ENCODE assay signal across 8 cellular contexts in the genomic region with DNA sequence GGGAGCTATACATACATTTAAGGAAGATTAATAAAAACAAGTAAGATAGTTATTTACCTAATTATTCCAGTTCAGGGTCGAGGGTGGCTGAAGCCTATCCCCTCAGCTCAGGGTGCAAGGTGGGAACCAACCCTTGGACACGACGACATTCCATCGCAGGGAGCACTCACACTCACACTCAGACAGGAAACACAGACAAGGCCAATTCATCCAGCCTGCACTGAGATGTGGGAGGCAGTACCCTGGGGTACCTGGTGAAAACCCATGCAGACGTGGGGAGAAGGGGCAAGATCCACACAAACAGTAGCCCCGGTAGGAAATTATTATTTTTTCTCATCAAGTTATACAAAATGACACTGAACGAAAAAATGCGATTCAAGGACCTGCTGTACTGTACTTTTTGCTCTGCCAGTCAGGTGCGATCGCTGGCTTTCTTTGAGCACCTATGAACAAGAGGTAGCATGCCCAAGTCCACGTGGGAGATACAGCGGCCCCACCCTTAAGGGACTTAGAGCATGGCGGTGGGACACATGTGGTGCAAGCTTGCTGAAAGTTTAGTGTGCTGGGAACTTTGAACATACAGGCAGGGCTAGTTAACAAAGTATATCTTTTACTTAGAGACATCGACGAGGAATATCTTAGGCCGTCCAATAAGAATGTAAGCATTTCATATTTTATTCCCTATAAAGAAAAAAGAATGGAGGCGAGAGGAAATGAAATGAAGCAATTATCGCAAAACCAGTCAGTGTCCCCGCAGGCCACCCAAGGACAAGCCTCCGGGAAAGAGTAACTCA. TPM values are rescaled to one million over a fixed set of nuclear protein-coding genes. Genes with fewer than 3 reads are reported as not detected.
DNase-seq lines count a peak whose midpoint lies in the region; ATAC-seq, FAIRE-seq and TF ChIP-seq lines count a peak whose summit lies in the region.

No MANE protein-coding gene starts in this region.

- no peaks in the 10 kb centered on the region for H3K27me3 Mint-ChIP-seq in activated CD8-positive, alpha-beta T cell treated with anti-CD3 and anti-CD28 coated beads for 36 hours

- ATAC-seq in GM18868 (IDR thresholded peaks at IDR 0.05; ENCODE audit: unreplicated experiment), result peak; percentile 30
- ATAC-seq in activated CD8-positive, alpha-beta T cell treated with anti-CD3 and anti-CD28 coated beads for 36 hours, result peak; percentile 14

- H3K9me2 ChIP-seq in neural cell (ENCODE audit: insufficient read depth, low read length), result no peaks in the 10 kb centered on the region

- TF ChIP-seq EP300 in neural cell (conservative IDR thresholded peaks at IDR 0.05; ENCODE audit: poor library complexity, severe bottlenecking), result no peak

- H4K20me1 ChIP-seq in neural cell (ENCODE audit: insufficient read depth), result no peaks in the 10 kb centered on the region

- no peak for FAIRE-seq in urothelium cell line (lab: Jason Lieb, UNC)

- DNase-seq in AG04449 (ENCODE audit: low read depth, low spot score), result no peak
- peak; percentile 76 for DNase-seq in NCI-H2227 treated with DMSO at 0.1 percent for 48 hours (lab: John Stamatoyannopoulos, UW)
- DNase-seq in activated CD8-positive, alpha-beta T cell treated with anti-CD3 and anti-CD28 coated beads for 36 hours, result peak; percentile 77
- peak; percentile 66 to 78 for DNase-seq in erythroblast (lab: John Stamatoyannopoulos, UW)
- DNase-seq in urothelium cell line (ENCODE audit: low spot score), result peak; percentile 26
- DNase-seq in T1000 (lab: John Stamatoyannopoulos, UW), result no peak

- H3F3A ChIP-seq in neural cell (ENCODE audit: insufficient read depth, low read length, poor library complexity, severe bottlenecking), result no peaks in the 10 kb centered on the region

- H3K9me3 ChIP-seq in neural cell (ENCODE audit: low read length), result no peaks in the 10 kb centered on the region

- H3K36me3 Mint-ChIP-seq in activated CD8-positive, alpha-beta T cell treated with anti-CD3 and anti-CD28 coated beads for 36 hours (ENCODE audit: low read depth), result peaks cover 73% of the 10 kb centered on the region

- no peaks in the 10 kb centered on the region for H3K36me3 ChIP-seq in neural cell (ENCODE audit: insufficient read depth, low read length)

- H3K4me3 ChIP-seq in AG04449 (ENCODE audit: low read depth, low read length), result peak overlapping the region; percentile 84
- H3K4me3 ChIP-seq in neural cell (ENCODE audit: low read length), result peak overlapping the region; percentile 95

- peak overlapping the region; percentile 48 for H2AFZ ChIP-seq in neural cell (ENCODE audit: low read depth, low read length)

- CTCF ChIA-PET in AG04449 (lab: Yijun Ruan, JAX), result interaction anchor here (0.6 to 1.9 kb wide), 10 partner anchors 13 to 460 kb away, joined by 3 to 8 read pairs (median 3); no protein-coding TSS in a partner anchor
- CTCF ChIA-PET in activated CD8-positive, alpha-beta T cell treated with anti-CD3 and anti-CD28 coated beads for 36 hours (lab: Charles Lee), result interaction anchor here (1.0 to 2.5 kb wide), 5 partner anchors 17 to 504 kb away, joined by 3 to 13 read pairs (median 3); a partner anchor contains a TSS

- peaks cover 46% of the 10 kb centered on the region for H3K4me1 Mint-ChIP-seq in activated CD8-positive, alpha-beta T cell treated with anti-CD3 and anti-CD28 coated beads for 36 hours (ENCODE audit: low read depth)

- peak overlapping the region; percentile 66 for H3K4me2 ChIP-seq in neural cell (ENCODE audit: low read length)

- peaks cover 18% of the 10 kb centered on the region for H3K79me2 ChIP-seq in neural cell (replicated peaks; ENCODE audit: insufficient read depth, low read length)

- H3K4me3 Mint-ChIP-seq in activated CD8-positive, alpha-beta T cell treated with anti-CD3 and anti-CD28 coated beads for 36 hours, result peak overlapping the region; percentile 91

- intact Hi-C loops in activated CD8-positive, alpha-beta T cell treated with anti-CD3 and anti-CD28 coated beads for 36 hours (cut with micrococcal nuclease), result loop anchor here (5.0 kb wide), 1 partner anchor 276 kb away; no protein-coding TSS in a partner anchor

- POLR2A ChIA-PET in AG04449 (lab: Yijun Ruan, JAX), result interaction anchor here (1.1 to 1.5 kb wide), 2 partner anchors 17 to 89 kb away, joined by 3 read pairs; a partner anchor contains a TSS
- POLR2A ChIA-PET in activated CD8-positive, alpha-beta T cell treated with anti-CD3 and anti-CD28 coated beads for 36 hours (lab: Charles Lee), result interaction anchor here (0.6 to 2.6 kb wide), 11 partner anchors 8 to 504 kb away, joined by 3 to 11 read pairs (median 4); a partner anchor contains a TSS

- no peak for TF ChIP-seq RAD21 in neural cell (conservative IDR thresholded peaks at IDR 0.05)

- no peaks in the 10 kb centered on the region for H3K27me3 ChIP-seq in neural cell (ENCODE audit: insufficient read depth, low read depth, low read length)

- TF ChIP-seq CTCF in AG04449 (IDR thresholded peaks at IDR 0.05; ENCODE audit: insufficient read depth, low read length, missing control alignments), result no peak
- no peak for TF ChIP-seq CTCF in activated CD8-positive, alpha-beta T cell treated with anti-CD3 and anti-CD28 coated beads for 36 hours (IDR thresholded peaks at IDR 0.05)
- TF ChIP-seq CTCF in neural cell (IDR thresholded peaks at IDR 0.05; ENCODE audit: poor library complexity, severe bottlenecking), result no peak

- TF ChIP-seq POLR2A in erythroblast (IDR thresholded peaks at IDR 0.05; ENCODE audit: low read length), result no peak

- peaks cover 6% of the 10 kb centered on the region for H3K9me3 Mint-ChIP-seq in activated CD8-positive, alpha-beta T cell treated with anti-CD3 and anti-CD28 coated beads for 36 hours

- H3K27ac ChIP-seq in neural cell (ENCODE audit: low read length), result peak overlapping the region; percentile 84

- peak overlapping the region; percentile 95 for H3K27ac Mint-ChIP-seq in activated CD8-positive, alpha-beta T cell treated with anti-CD3 and anti-CD28 coated beads for 36 hours

- H3K9ac ChIP-seq in neural cell (ENCODE audit: low read length), result peak overlapping the region; percentile 84

TF ChIP-seq in neural cell, 6 proteins besides CTCF, POLR2A, EP300 and RAD21:
- TF ChIP-seq MXI1 (conservative IDR thresholded peaks at IDR 0.05; ENCODE audit: poor library complexity, severe bottlenecking), result peak; percentile 58
- TF ChIP-seq, protein P1, sequence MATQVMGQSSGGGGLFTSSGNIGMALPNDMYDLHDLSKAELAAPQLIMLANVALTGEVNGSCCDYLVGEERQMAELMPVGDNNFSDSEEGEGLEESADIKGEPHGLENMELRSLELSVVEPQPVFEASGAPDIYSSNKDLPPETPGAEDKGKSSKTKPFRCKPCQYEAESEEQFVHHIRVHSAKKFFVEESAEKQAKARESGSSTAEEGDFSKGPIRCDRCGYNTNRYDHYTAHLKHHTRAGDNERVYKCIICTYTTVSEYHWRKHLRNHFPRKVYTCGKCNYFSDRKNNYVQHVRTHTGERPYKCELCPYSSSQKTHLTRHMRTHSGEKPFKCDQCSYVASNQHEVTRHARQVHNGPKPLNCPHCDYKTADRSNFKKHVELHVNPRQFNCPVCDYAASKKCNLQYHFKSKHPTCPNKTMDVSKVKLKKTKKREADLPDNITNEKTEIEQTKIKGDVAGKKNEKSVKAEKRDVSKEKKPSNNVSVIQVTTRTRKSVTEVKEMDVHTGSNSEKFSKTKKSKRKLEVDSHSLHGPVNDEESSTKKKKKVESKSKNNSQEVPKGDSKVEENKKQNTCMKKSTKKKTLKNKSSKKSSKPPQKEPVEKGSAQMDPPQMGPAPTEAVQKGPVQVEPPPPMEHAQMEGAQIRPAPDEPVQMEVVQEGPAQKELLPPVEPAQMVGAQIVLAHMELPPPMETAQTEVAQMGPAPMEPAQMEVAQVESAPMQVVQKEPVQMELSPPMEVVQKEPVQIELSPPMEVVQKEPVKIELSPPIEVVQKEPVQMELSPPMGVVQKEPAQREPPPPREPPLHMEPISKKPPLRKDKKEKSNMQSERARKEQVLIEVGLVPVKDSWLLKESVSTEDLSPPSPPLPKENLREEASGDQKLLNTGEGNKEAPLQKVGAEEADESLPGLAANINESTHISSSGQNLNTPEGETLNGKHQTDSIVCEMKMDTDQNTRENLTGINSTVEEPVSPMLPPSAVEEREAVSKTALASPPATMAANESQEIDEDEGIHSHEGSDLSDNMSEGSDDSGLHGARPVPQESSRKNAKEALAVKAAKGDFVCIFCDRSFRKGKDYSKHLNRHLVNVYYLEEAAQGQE (IDR thresholded peaks at IDR 0.05; ENCODE audit: borderline replicate concordance), result no peak

RNA-seq across cellular contexts. Expression of a gene that starts 0.6 kb away (rescaled TPM):
- total RNA-seq in activated CD8-positive, alpha-beta T cell treated with anti-CD3 and anti-CD28 coated beads for 36 hours, result 10 to 100 TPM; 43.4 to 44.8 TPM
- 5.3 and 13.7 TPM in 2 replicates for polyA plus RNA-seq in neural cell
- 14.9 and 28.5 TPM in 2 replicates for polyA minus RNA-seq in neural cell

RNA-seq across cellular contexts. Expression of a gene that starts 0.9 kb away (rescaled TPM):
- total RNA-seq in activated CD8-positive, alpha-beta T cell treated with anti-CD3 and anti-CD28 coated beads for 36 hours, result 10 to 100 TPM; 19.0 to 20.1 TPM
- 17.5 and 20.3 TPM in 2 replicates for polyA plus RNA-seq in neural cell
- polyA minus RNA-seq in neural cell, result 53.1 and 57.6 TPM in 2 replicates

Comparison
In these comparisons a context has a peak if more than half of its experiments do, and no peak if none do; other contexts are left out.
1. DNase-seq: peak in NCI-H2227 treated with DMSO at 0.1 percent for 48 hours (single experiment), activated CD8-positive, alpha-beta T cell treated with anti-CD3 and anti-CD28 coated beads for 36 hours (single experiment), erythroblast (2 of 2) and urothelium cell line (single experiment); none in AG04449 (single experiment) and T1000 (single experiment).